15 cellular contexts compared by ENCODE assay signal in the genomic region with DNA sequence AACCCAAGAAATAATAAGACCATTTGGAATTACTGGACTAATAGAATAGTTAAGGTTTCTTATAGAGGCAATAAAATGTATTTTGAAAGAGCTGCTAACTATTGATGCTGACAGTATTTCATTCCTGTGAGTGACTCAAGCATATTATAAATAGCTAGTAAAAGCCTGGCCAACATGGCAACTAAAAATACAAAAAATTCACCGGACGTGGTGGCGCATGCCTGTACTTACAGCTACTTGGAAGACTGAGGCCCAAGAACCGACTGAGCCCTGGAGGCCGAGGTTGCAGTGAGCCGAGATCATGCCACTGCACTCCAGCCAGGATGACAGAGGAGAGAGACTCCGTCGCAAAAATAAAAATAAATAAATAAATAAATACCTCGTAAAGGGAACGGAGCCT. TPM values are rescaled to one million over a fixed set of nuclear protein-coding genes. Genes with fewer than 3 reads are reported as not detected.
A peak's percentile ranks its signal among the peaks of the same experiment; 100 is the strongest.
DNase-seq lines count a peak whose midpoint lies in the region; ATAC-seq and TF ChIP-seq lines count a peak whose summit lies in the region.
"Had no signal": no experiment of that assay in that cellular context is flagged by ENCODE, and none has a peak within 500 bp of the region (broad histone marks: within the 10 kb centered on the region; RNA-seq: fewer than 3 reads in every experiment).

No MANE protein-coding gene starts in this region.

- no peaks in the 10 kb centered on the region for H3K79me2 ChIP-seq in GM23248 (ENCODE audit: insufficient read depth)
- H3K79me2 ChIP-seq in SK-N-SH (ENCODE audit: insufficient read depth): no peaks in the 10 kb centered on the region

- no peaks in the 10 kb centered on the region for H4K20me1 ChIP-seq in GM23248 (ENCODE audit: insufficient read depth)
- no peaks in the 10 kb centered on the region for H4K20me1 ChIP-seq in SK-N-SH (ENCODE audit: insufficient read depth)
- H4K20me1 ChIP-seq: BLaER1 had no signal

- peak; percentile 42 for DNase-seq in GM23248
- DNase-seq in SK-N-SH: no peak
- no peak for DNase-seq in activated naive CD4-positive, alpha-beta T cell (lab: John Stamatoyannopoulos, UW)
- no peak for DNase-seq in activated CD4-positive, alpha-beta T cell treated with anti-CD3 and anti-CD28 coated beads for 36 hours
- DNase-seq in OCI-M2 (lab: John Stamatoyannopoulos, UW; ENCODE audit: unreplicated experiment): no peak
- DNase-seq in activated CD4-positive, alpha-beta T cell treated with anti-CD3 and anti-CD28 coated beads, Interleukin-2, amount 50 U/mL, for 1 hour: no peak
- DNase-seq: DND-41, GOT3, NCI-H1048, NCI-H146, NCI-H2081, Right ventricle myocardium superior had no signal

- H3K4me1 ChIP-seq in GM23248 (ENCODE audit: insufficient read depth) (peaks cover 7% of the 10 kb centered on the region; the same call in 1 of the 2 replicates), SK-N-SH (ENCODE audit: control insufficient read depth in 1 of 2, insufficient read depth in 2 of 2, low read depth in 1 of 2, low read length in 1 of 2) (no peaks in the 10 kb centered on the region), neutrophil (ENCODE audit: control insufficient read depth in 1 of 2, insufficient read depth in 1 of 2, low read depth in 1 of 2, low read length in 1 of 2) (peaks cover 51 to 53% of the 10 kb centered on the region in 2 experiments)

- H3K27me3 ChIP-seq in GM23248 (replicated peaks; ENCODE audit: insufficient read depth): no peaks in the 10 kb centered on the region
- H3K27me3 ChIP-seq in SK-N-SH (ENCODE audit: insufficient read depth): no peaks in the 10 kb centered on the region
- no peaks in the 10 kb centered on the region for H3K27me3 ChIP-seq in neutrophil
- H3K27me3 ChIP-seq: BLaER1 had no signal

- TF ChIP-seq CTCF in SK-N-SH (IDR thresholded peaks at IDR 0.05) (no peak), neutrophil (IDR thresholded peaks at IDR 0.05) (no peak)

- no peak overlapping the region for H3K27ac Mint-ChIP-seq in activated CD4-positive, alpha-beta T cell treated with anti-CD3 and anti-CD28 coated beads for 36 hours

- no peaks in the 10 kb centered on the region for H3K36me3 ChIP-seq in GM23248 (ENCODE audit: low read depth)
- no peaks in the 10 kb centered on the region for H3K36me3 ChIP-seq in SK-N-SH (replicated peaks in 1 of 2; ENCODE audit: control insufficient read depth in 1 of 2, insufficient read depth in 2 of 2, low read length in 1 of 2)
- H3K36me3 ChIP-seq in neutrophil: peaks cover 8% of the 10 kb centered on the region

- WGBS in GM23248 (ENCODE audit: low coverage in 1 of 2, low lambda C conversion rate in 2 of 2, missing lambda C conversion rate in 2 of 2), 2 experiments: 69 to 71% methylated on average over 10 of the region's 10 CpGs
- 79% methylated on average over 10 of the region's 10 CpGs for WGBS in SK-N-SH (ENCODE audit: low lambda C conversion rate)

- no peak overlapping the region for H3K9ac ChIP-seq in GM23248
- no peak overlapping the region for H3K9ac ChIP-seq in SK-N-SH
- H3K9ac ChIP-seq: BLaER1 had no signal

- H2AFZ ChIP-seq in GM23248 (no peak overlapping the region), SK-N-SH (ENCODE audit: low read depth) (no peak overlapping the region)

- no peaks in the 10 kb centered on the region for H3K9me3 ChIP-seq in GM23248 (ENCODE audit: low read depth)
- H3K9me3 ChIP-seq in SK-N-SH: no peaks in the 10 kb centered on the region
- no peaks in the 10 kb centered on the region for H3K9me3 ChIP-seq in neutrophil
- H3K9me3 ChIP-seq: BLaER1 had no signal

- TF ChIP-seq RAD21 in SK-N-SH (IDR thresholded peaks at IDR 0.05; ENCODE audit: low read length): no peak

- POLR2A ChIA-PET in SK-N-SH (lab: Yijun Ruan, JAX): no interaction called here
- POLR2A ChIA-PET in activated CD4-positive, alpha-beta T cell treated with anti-CD3 and anti-CD28 coated beads for 36 hours (lab: Charles Lee): interaction anchor here (0.6 kb wide), 1 partner anchor 69 kb away, joined by 3 read pairs; no protein-coding TSS in a partner anchor

- peaks cover 7% of the 10 kb centered on the region for H3K4me1 Mint-ChIP-seq in activated CD4-positive, alpha-beta T cell treated with anti-CD3 and anti-CD28 coated beads for 36 hours

- peaks cover 4% of the 10 kb centered on the region; the same call in 1 of the 2 replicates for H3F3A ChIP-seq in GM23248 (ENCODE audit: insufficient read depth)
- no peaks in the 10 kb centered on the region for H3F3A ChIP-seq in SK-N-SH (replicated peaks; ENCODE audit: insufficient read depth)

- CTCF ChIA-PET in SK-N-SH (lab: Yijun Ruan, JAX): interaction anchor here (1.2 to 2.1 kb wide), 4 partner anchors 12 to 86 kb away, joined by 3 to 8 read pairs (median 5); partner anchors contain the start of gene RAVER1
- CTCF ChIA-PET in activated CD4-positive, alpha-beta T cell treated with anti-CD3 and anti-CD28 coated beads for 36 hours (lab: Charles Lee): interaction anchor here (0.6 kb wide), 1 partner anchor 409 kb away, joined by 3 read pairs; no protein-coding TSS in a partner anchor

- ATAC-seq in activated CD4-positive, alpha-beta T cell treated with anti-CD3 and anti-CD28 coated beads for 36 hours: no peak
- ATAC-seq: K562 had no signal

- intact Hi-C loops in activated CD4-positive, alpha-beta T cell treated with anti-CD3 and anti-CD28 coated beads for 36 hours (cut with DNase I, micrococcal nuclease): no loop called here

- H3K9me2 ChIP-seq in GM23248 (ENCODE audit: insufficient read depth) (no peaks in the 10 kb centered on the region), SK-N-SH (no peaks in the 10 kb centered on the region)

- no peak overlapping the region for H3K4me3 Mint-ChIP-seq in activated CD4-positive, alpha-beta T cell treated with anti-CD3 and anti-CD28 coated beads for 36 hours

- H3K36me3 Mint-ChIP-seq in activated CD4-positive, alpha-beta T cell treated with anti-CD3 and anti-CD28 coated beads for 36 hours (ENCODE audit: low read depth): no peaks in the 10 kb centered on the region

- in situ Hi-C loops in GM23248 (cut with MboI): no loop called here

- no peaks in the 10 kb centered on the region for H3K27me3 Mint-ChIP-seq in activated CD4-positive, alpha-beta T cell treated with anti-CD3 and anti-CD28 coated beads for 36 hours

- no peak for TF ChIP-seq EP300 in SK-N-SH (IDR thresholded peaks at IDR 0.05; ENCODE audit: borderline replicate concordance in 1 of 2, low read depth in 1 of 2, low read length in 1 of 2)

- H3K9me3 Mint-ChIP-seq in activated CD4-positive, alpha-beta T cell treated with anti-CD3 and anti-CD28 coated beads for 36 hours (ENCODE audit: low read depth): no peaks in the 10 kb centered on the region

- no peak overlapping the region for H3K27ac ChIP-seq in GM23248
- no peak overlapping the region for H3K27ac ChIP-seq in SK-N-SH (ENCODE audit: low read depth in 2 of 2, low read length in 1 of 2)
- H3K27ac ChIP-seq in neutrophil: peak overlapping the region; percentile 100
- H3K27ac ChIP-seq: BLaER1 had no signal

- no peak overlapping the region for H3K4me3 ChIP-seq in GM23248
- no peak overlapping the region for H3K4me3 ChIP-seq in SK-N-SH (ENCODE audit: low read depth in 2 of 2, low read length in 1 of 2)
- H3K4me3 ChIP-seq in neutrophil (ENCODE audit: low read depth in 1 of 2, low read length in 1 of 2): peak overlapping the region in 1 of 2 experiments; percentile 18
- H3K4me3 ChIP-seq: BLaER1, K562 had no signal

- H3K4me2 ChIP-seq in GM23248 (ENCODE audit: unreplicated experiment) (no peak overlapping the region), SK-N-SH (no peak overlapping the region)
- H3K4me2 ChIP-seq: BLaER1 had no signal

TF ChIP-seq in SK-N-SH, 30 proteins besides CTCF, POLR2A, EP300 and RAD21 (continues in another document):
- peak; percentile 7; the same call in 1 of the 2 replicates for TF ChIP-seq FOSL2 (IDR thresholded peaks at IDR 0.05; ENCODE audit: borderline replicate concordance, low read depth)
- TF ChIP-seq FOXM1 (IDR thresholded peaks at IDR 0.05; ENCODE audit: low read depth): no peak
- TF ChIP-seq NRF1 (IDR thresholded peaks at IDR 0.05; ENCODE audit: low read depth, low read length): no peak
- no peak for TF ChIP-seq CHD2 (IDR thresholded peaks at IDR 0.05; ENCODE audit: low read length, partially characterized antibody)

RNA-seq across cellular contexts. Expression of gene ICAM3, which starts 5.4 kb away (rescaled TPM):
- total RNA-seq in GM23248 (2014; rRNA removed; shearing (Covaris generic)): 3.4 and 8.6 TPM in 2 replicates
- 23.1 and 23.4 TPM in 2 replicates for polyA plus RNA-seq in GM23248 (2016; fragmentation: Nextera tagmentation; extraction: Ambion mirVana)
- 12.6 and 15.6 TPM in 2 replicates for polyA plus RNA-seq in SK-N-SH (2012; rRNA removed)
- polyA plus RNA-seq in SK-N-SH (2012; cell fraction: cytosol; rRNA removed): 8.8 and 11.6 TPM in 2 replicates
- polyA plus RNA-seq in SK-N-SH (2012; cell fraction: nucleus; rRNA removed): 4.9 and 6.2 TPM in 2 replicates
- total RNA-seq in activated CD4-positive, alpha-beta T cell treated with anti-CD3 and anti-CD28 coated beads for 36 hours: 100 to 1,000 TPM; 109 to 122 TPM

RNA-seq across cellular contexts. Expression of gene RAVER1, which starts 11.5 kb away (rescaled TPM):
- total RNA-seq in GM23248 (2014; rRNA removed; shearing (Covaris generic)): 23.0 and 27.1 TPM in 2 replicates
- polyA plus RNA-seq in GM23248 (2016; fragmentation: Nextera tagmentation; extraction: Ambion mirVana): 28.7 and 29.2 TPM in 2 replicates
- 3.0 and 8.2 TPM in 2 replicates for polyA plus RNA-seq in SK-N-SH (2012; rRNA removed)
- polyA plus RNA-seq in SK-N-SH (2012; cell fraction: cytosol; rRNA removed): 3.8 and 7.2 TPM in 2 replicates
- 16.3 and 20.6 TPM in 2 replicates for polyA plus RNA-seq in SK-N-SH (2012; cell fraction: nucleus; rRNA removed)
- 10 to 100 TPM; 83.7 to 90.8 TPM for total RNA-seq in activated CD4-positive, alpha-beta T cell treated with anti-CD3 and anti-CD28 coated beads for 36 hours

RNA-seq across cellular contexts. Expression of gene FDX2, which starts 29.0 kb away (rescaled TPM):
- 46.6 and 50.2 TPM in 2 replicates for total RNA-seq in GM23248 (2014; rRNA removed; shearing (Covaris generic))
- 48.9 and 49.2 TPM in 2 replicates for polyA plus RNA-seq in GM23248 (2016; fragmentation: Nextera tagmentation; extraction: Ambion mirVana)
- polyA plus RNA-seq in SK-N-SH (2012; rRNA removed): 45.8 TPM in 2 replicates
- 24.1 and 32.4 TPM in 2 replicates for polyA plus RNA-seq in SK-N-SH (2012; cell fraction: cytosol; rRNA removed)
- polyA plus RNA-seq in SK-N-SH (2012; cell fraction: nucleus; rRNA removed): 44.3 and 76.3 TPM in 2 replicates
- 10 to 100 TPM; 11.7 to 13.3 TPM for total RNA-seq in activated CD4-positive, alpha-beta T cell treated with anti-CD3 and anti-CD28 coated beads for 36 hours

RNA-seq across cellular contexts. Expression of gene ZGLP1, which starts 35.2 kb away (rescaled TPM):
- total RNA-seq in GM23248 (2014; rRNA removed; shearing (Covaris generic)): 1.8 and 2.5 TPM in 2 replicates
- polyA plus RNA-seq in GM23248 (2016; fragmentation: Nextera tagmentation; extraction: Ambion mirVana): 1.4 and 1.8 TPM in 2 replicates
- 1.8 and 2.1 TPM in 2 replicates for polyA plus RNA-seq in SK-N-SH (2012; rRNA removed)
- 0.59 and 0.92 TPM in 2 replicates for polyA plus RNA-seq in SK-N-SH (2012; cell fraction: cytosol; rRNA removed)
- polyA plus RNA-seq in SK-N-SH (2012; cell fraction: nucleus; rRNA removed): 15.4 and 19.0 TPM in 2 replicates
- total RNA-seq in activated CD4-positive, alpha-beta T cell treated with anti-CD3 and anti-CD28 coated beads for 36 hours: 1 to 10 TPM; 3.3 to 3.5 TPM

RNA-seq across cellular contexts. Expression of gene TYK2, which starts 35.6 kb away (rescaled TPM):
- total RNA-seq in GM23248 (2014; rRNA removed; shearing (Covaris generic)): 64.1 and 85.5 TPM in 2 replicates
- polyA plus RNA-seq in GM23248 (2016; fragmentation: Nextera tagmentation; extraction: Ambion mirVana) (54.3 and 60.4 TPM in 2 replicates), SK-N-SH (2012; rRNA removed) (34.8 and 44.6 TPM in 2 replicates)
- polyA plus RNA-seq in SK-N-SH (2012; cell fraction: cytosol; rRNA removed): 11.9 and 17.2 TPM in 2 replicates
- polyA plus RNA-seq in SK-N-SH (2012; cell fraction: nucleus; rRNA removed): 343 and 417 TPM in 2 replicates
- 100 to 1,000 TPM; 151 to 197 TPM for total RNA-seq in activated CD4-positive, alpha-beta T cell treated with anti-CD3 and anti-CD28 coated beads for 36 hours

Comparison
In these comparisons a context has a peak if more than half of its experiments do, and no peak if none do; other contexts are left out.
1. RNA of gene ICAM3, which starts 5.4 kb away (total RNA-seq): 109 to 122 TPM in activated CD4-positive, alpha-beta T cell treated with anti-CD3 and anti-CD28 coated beads for 36 hours; 3.4 to 8.6 TPM in GM23248; every median in the first group is over 10 times any median in the second.